In genomic region chr20:32786059-32786760, GRCh38 we compare ENCODE assay signal across 1 cellular context.
TF ChIP-seq lines count a peak whose summit lies in the region.

No MANE protein-coding gene starts in this region.

TF ChIP-seq in HepG2, 621 proteins besides CTCF, POLR2A, EP300 and RAD21:
- TF ChIP-seq EEA1 (CRISPR knock-in tag; IDR thresholded peaks at IDR 0.05; ENCODE audit: borderline replicate concordance) (0 out of 2 replicates have a peak, but pooled peaks have one; percentile 40), ZNF891 (CRISPR knock-in tag; IDR thresholded peaks at IDR 0.05) (0 out of 2 replicates have a peak, but pooled peaks have one; percentile 28), NRL (CRISPR knock-in tag; IDR thresholded peaks at IDR 0.05; ENCODE audit: borderline replicate concordance) (0 out of 2 replicates have a peak, but pooled peaks have one; percentile 22), ZMAT3 (CRISPR knock-in tag; conservative IDR thresholded peaks at IDR 0.05) (no peak)
